1 cellular context compared by ENCODE assay signal in the genomic region with DNA sequence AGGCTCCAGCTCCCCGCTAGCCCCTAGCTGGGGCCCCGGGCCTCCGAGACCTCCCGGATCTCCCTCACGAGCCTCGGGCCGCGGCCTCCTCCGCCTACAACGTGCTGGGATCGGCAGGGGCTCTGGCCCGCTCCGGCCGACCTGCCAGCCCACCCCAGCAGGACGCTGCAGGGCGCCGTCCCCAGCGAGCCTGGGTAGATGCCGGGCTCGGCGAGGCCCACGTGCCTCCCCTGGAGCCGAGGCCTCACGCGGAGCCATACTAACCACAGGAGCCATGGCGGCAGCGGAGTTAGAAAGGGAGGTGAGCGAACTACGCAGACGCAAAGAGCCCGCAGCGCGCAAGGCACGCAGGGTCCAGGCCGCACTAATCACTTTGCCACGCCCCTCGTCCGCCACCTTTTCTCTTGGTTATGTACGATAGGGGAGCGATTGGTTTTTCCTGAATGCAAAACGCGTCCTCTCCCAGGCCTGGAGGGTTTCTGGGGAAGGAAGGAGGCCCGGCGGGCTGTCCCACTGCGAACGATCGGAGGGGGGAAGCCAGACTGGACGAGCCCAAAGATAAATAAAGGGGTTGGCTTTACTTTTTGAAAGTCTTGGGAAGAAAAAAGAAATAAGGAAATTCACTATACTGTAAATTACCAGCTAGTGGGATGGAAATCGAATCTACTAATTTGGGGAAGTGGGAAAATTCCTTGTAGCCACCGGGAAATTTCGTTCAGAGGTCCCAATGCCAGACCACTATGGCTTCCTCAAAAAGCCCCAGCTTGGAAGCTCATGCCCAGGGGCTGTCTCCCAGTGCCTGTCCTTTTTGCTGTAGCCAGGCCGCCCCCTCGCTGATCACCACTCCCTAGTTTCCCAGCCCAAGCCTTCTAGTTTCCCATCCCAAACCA.
A peak's percentile ranks its signal among the peaks of the same experiment; 100 is the strongest.
TF ChIP-seq lines count a peak whose summit lies in the region.

RPL22 (minus strand) TSS at position 298 of the 890 bp plus-strand sequence; CDS start at position 276, 22 bp downstream.

TF ChIP-seq in HepG2, 621 proteins besides CTCF, POLR2A, EP300 and RAD21 (continued from another document and continues in another):
- TF ChIP-seq NR3C1 (CRISPR knock-in tag; IDR thresholded peaks at IDR 0.05) (0 out of 2 replicates have a peak, but pooled peaks have one; percentile 82), ELF4 (CRISPR knock-in tag; IDR thresholded peaks at IDR 0.05; ENCODE audit: borderline replicate concordance) (no peak), MED8 (CRISPR knock-in tag; IDR thresholded peaks at IDR 0.05; ENCODE audit: insufficient replicate concordance) (peak; percentile 76), MEIS1 (CRISPR knock-in tag; IDR thresholded peaks at IDR 0.05; ENCODE audit: borderline replicate concordance) (peak; percentile 69; the same call in 1 of the 2 replicates), ZNF766 (CRISPR knock-in tag; IDR thresholded peaks at IDR 0.05; ENCODE audit: borderline replicate concordance) (peak; percentile 88; the same call in 1 of the 2 replicates), ZNF124 (CRISPR knock-in tag; IDR thresholded peaks at IDR 0.05) (peak; percentile 40; the same call in 1 of the 2 replicates), ETS1 (CRISPR knock-in tag; IDR thresholded peaks at IDR 0.05) (no peak), ZSCAN20 (CRISPR knock-in tag; IDR thresholded peaks at IDR 0.05; ENCODE audit: borderline replicate concordance) (peak; percentile 76; the same call in 1 of the 2 replicates), ZNF282 (IDR thresholded peaks at IDR 0.05; ENCODE audit: partially characterized antibody) (no peak), ZNF496 (CRISPR knock-in tag; IDR thresholded peaks at IDR 0.05; ENCODE audit: insufficient replicate concordance) (no peak), ZBTB4 (CRISPR knock-in tag; IDR thresholded peaks at IDR 0.05; ENCODE audit: borderline replicate concordance) (no peak), ZNF274 (CRISPR knock-in tag; IDR thresholded peaks at IDR 0.05) (peak; percentile 86), ZNF605 (CRISPR knock-in tag; IDR thresholded peaks at IDR 0.05) (peak; percentile 82), ZNF746 (CRISPR knock-in tag; IDR thresholded peaks at IDR 0.05) (no peak; the same call in 1 of the 2 replicates), ZNF703 (CRISPR knock-in tag; IDR thresholded peaks at IDR 0.05; ENCODE audit: borderline replicate concordance) (no peak; the same call in 1 of the 2 replicates), GFI1 (CRISPR knock-in tag; IDR thresholded peaks at IDR 0.05; ENCODE audit: borderline replicate concordance) (0 out of 2 replicates have a peak, but pooled peaks have one; percentile 17), CCDC6 (CRISPR knock-in tag; IDR thresholded peaks at IDR 0.05) (peak; percentile 80), PAF1 (CRISPR knock-in tag; IDR thresholded peaks at IDR 0.05) (no peak), JDP2 (CRISPR knock-in tag; IDR thresholded peaks at IDR 0.05; ENCODE audit: borderline replicate concordance) (no peak; the same call in 1 of the 2 replicates), SNAPC4 (CRISPR knock-in tag; IDR thresholded peaks at IDR 0.05) (peak; percentile 56; the same call in 1 of the 2 replicates), ZNF205 (CRISPR knock-in tag; IDR thresholded peaks at IDR 0.05) (peak; percentile 70), CENPX (CRISPR knock-in tag; IDR thresholded peaks at IDR 0.05) (no peak), ZNF556 (CRISPR knock-in tag; IDR thresholded peaks at IDR 0.05; ENCODE audit: borderline replicate concordance) (peak; percentile 86; the same call in 1 of the 2 replicates), BRD4 (CRISPR knock-in tag; IDR thresholded peaks at IDR 0.05) (peak; percentile 91), HNRNPUL1 (IDR thresholded peaks at IDR 0.05; ENCODE audit: low read depth, low read length) (no peak), ZKSCAN8 (CRISPR knock-in tag; IDR thresholded peaks at IDR 0.05; ENCODE audit: borderline replicate concordance) (0 out of 2 replicates have a peak, but pooled peaks have one; percentile 29), ZHX2 (IDR thresholded peaks at IDR 0.05; ENCODE audit: low read depth) (peak; percentile 72), ZHX2 (CRISPR knock-in tag; IDR thresholded peaks at IDR 0.05; ENCODE audit: borderline replicate concordance) (peak; percentile 92), MTA1 (CRISPR knock-in tag; IDR thresholded peaks at IDR 0.05; ENCODE audit: borderline replicate concordance) (peak; percentile 78; the same call in 1 of the 2 replicates), ZNF652 (CRISPR knock-in tag; IDR thresholded peaks at IDR 0.05; ENCODE audit: borderline replicate concordance, low read depth) (no peak), ZFP90 (CRISPR knock-in tag; IDR thresholded peaks at IDR 0.05; ENCODE audit: borderline replicate concordance) (peak; percentile 94; the same call in 1 of the 2 replicates), TRIM24 (CRISPR knock-in tag; IDR thresholded peaks at IDR 0.05) (no peak), FOXM1 (CRISPR knock-in tag; IDR thresholded peaks at IDR 0.05) (peak; percentile 82), FOSL2 (CRISPR knock-in tag; IDR thresholded peaks at IDR 0.05) (peak; percentile 42), PITX1 (CRISPR knock-in tag; IDR thresholded peaks at IDR 0.05) (peak; percentile 62; the same call in 1 of the 2 replicates), BRCA1 (CRISPR knock-in tag; IDR thresholded peaks at IDR 0.05) (peak; percentile 95), CBFB (CRISPR knock-in tag; IDR thresholded peaks at IDR 0.05) (peak; percentile 88), MTA3 (CRISPR knock-in tag; IDR thresholded peaks at IDR 0.05) (0 out of 2 replicates have a peak, but pooled peaks have one; percentile 44)
- TF ChIP-seq, protein P1, sequence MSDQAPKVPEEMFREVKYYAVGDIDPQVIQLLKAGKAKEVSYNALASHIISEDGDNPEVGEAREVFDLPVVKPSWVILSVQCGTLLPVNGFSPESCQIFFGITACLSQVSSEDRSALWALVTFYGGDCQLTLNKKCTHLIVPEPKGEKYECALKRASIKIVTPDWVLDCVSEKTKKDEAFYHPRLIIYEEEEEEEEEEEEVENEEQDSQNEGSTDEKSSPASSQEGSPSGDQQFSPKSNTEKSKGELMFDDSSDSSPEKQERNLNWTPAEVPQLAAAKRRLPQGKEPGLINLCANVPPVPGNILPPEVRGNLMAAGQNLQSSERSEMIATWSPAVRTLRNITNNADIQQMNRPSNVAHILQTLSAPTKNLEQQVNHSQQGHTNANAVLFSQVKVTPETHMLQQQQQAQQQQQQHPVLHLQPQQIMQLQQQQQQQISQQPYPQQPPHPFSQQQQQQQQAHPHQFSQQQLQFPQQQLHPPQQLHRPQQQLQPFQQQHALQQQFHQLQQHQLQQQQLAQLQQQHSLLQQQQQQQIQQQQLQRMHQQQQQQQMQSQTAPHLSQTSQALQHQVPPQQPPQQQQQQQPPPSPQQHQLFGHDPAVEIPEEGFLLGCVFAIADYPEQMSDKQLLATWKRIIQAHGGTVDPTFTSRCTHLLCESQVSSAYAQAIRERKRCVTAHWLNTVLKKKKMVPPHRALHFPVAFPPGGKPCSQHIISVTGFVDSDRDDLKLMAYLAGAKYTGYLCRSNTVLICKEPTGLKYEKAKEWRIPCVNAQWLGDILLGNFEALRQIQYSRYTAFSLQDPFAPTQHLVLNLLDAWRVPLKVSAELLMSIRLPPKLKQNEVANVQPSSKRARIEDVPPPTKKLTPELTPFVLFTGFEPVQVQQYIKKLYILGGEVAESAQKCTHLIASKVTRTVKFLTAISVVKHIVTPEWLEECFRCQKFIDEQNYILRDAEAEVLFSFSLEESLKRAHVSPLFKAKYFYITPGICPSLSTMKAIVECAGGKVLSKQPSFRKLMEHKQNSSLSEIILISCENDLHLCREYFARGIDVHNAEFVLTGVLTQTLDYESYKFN (CRISPR knock-in tag; conservative IDR thresholded peaks at IDR 0.05) = peak; percentile 57
